Comparison of ENCODE assay signal across 9 cellular contexts in genomic region chr10:6089334-6090219, GRCh38. TPM values are rescaled to one million over a fixed set of nuclear protein-coding genes. Genes with fewer than 3 reads are reported as not detected.
A peak's percentile ranks its signal among the peaks of the same experiment; 100 is the strongest.
DNase-seq lines count a peak whose midpoint lies in the region; ATAC-seq and TF ChIP-seq lines count a peak whose summit lies in the region.
"Had no signal": no experiment of that assay in that cellular context is flagged by ENCODE, and none has a peak within 500 bp of the region (broad histone marks: within the 10 kb centered on the region; RNA-seq: fewer than 3 reads in every experiment).

No MANE protein-coding gene starts in this region.

- H3K36me3 ChIP-seq in psoas muscle (ENCODE audit: insufficient read depth in 1 of 2, low read depth in 1 of 2), result no peaks in the 10 kb centered on the region

- H3K9me3 ChIP-seq in psoas muscle, result no peaks in the 10 kb centered on the region

- peaks cover 53% of the 10 kb centered on the region for H3K4me1 ChIP-seq in psoas muscle

- peak overlapping the region; percentile 88 for H3K27ac Mint-ChIP-seq in activated CD8-positive, alpha-beta T cell treated with anti-CD3 and anti-CD28 coated beads, Interleukin-2, amount 10 ng/mL, durations not matched to agents 7 days and 5 days

- peak overlapping the region; percentile 93 for H3K4me3 ChIP-seq in psoas muscle

- intact Hi-C loops in psoas muscle (cut with DNase I), result loop anchor here (5.0 kb wide), 1 partner anchor 313 kb away; no protein-coding TSS in a partner anchor

- H3K36me3 Mint-ChIP-seq in activated CD8-positive, alpha-beta T cell treated with anti-CD3 and anti-CD28 coated beads, Interleukin-2, amount 10 ng/mL, durations not matched to agents 7 days and 5 days (ENCODE audit: low read depth), result peaks cover 41% of the 10 kb centered on the region

- H3K4me1 Mint-ChIP-seq in activated CD8-positive, alpha-beta T cell treated with anti-CD3 and anti-CD28 coated beads, Interleukin-2, amount 10 ng/mL, durations not matched to agents 7 days and 5 days (ENCODE audit: low read depth), result peaks cover 80% of the 10 kb centered on the region

- no peak for TF ChIP-seq CTCF in psoas muscle (IDR thresholded peaks at IDR 0.05)

- H3K9me3 Mint-ChIP-seq in activated CD8-positive, alpha-beta T cell treated with anti-CD3 and anti-CD28 coated beads, Interleukin-2, amount 10 ng/mL, durations not matched to agents 7 days and 5 days (ENCODE audit: insufficient read depth), result no peaks in the 10 kb centered on the region

- WGBS in psoas muscle, 3 donors, result 1% methylated on average over 40 to 53 of the region's 53 CpGs

- POLR2A ChIA-PET in activated CD8-positive, alpha-beta T cell treated with anti-CD3 and anti-CD28 coated beads, Interleukin-2, amount 10 ng/mL, durations not matched to agents 7 days and 5 days (lab: Charles Lee), result interaction anchor here (0.7 to 2.5 kb wide), 15 partner anchors 16 to 493 kb away, joined by 3 to 16 read pairs (median 4); partner anchors contain the start of genes GDI2 and IL2RA

- peak; percentile 12 for ATAC-seq in GM18870 (IDR thresholded peaks at IDR 0.05; ENCODE audit: unreplicated experiment)
- peak; percentile 25 for ATAC-seq in activated CD8-positive, alpha-beta T cell treated with anti-CD3 and anti-CD28 coated beads, Interleukin-2, amount 10 ng/mL, durations not matched to agents 7 days and 5 days
- peak in 2 of 4 donors; percentile 9 to 11 for ATAC-seq in psoas muscle

- H3K27ac ChIP-seq in psoas muscle, result peak overlapping the region; percentile 91

- H3K4me3 Mint-ChIP-seq in activated CD8-positive, alpha-beta T cell treated with anti-CD3 and anti-CD28 coated beads, Interleukin-2, amount 10 ng/mL, durations not matched to agents 7 days and 5 days, result peak overlapping the region; percentile 98

- no peaks in the 10 kb centered on the region for H3K27me3 ChIP-seq in psoas muscle (ENCODE audit: insufficient read depth in 3 of 3, low read length in 2 of 3)

- peak; percentile 39 for DNase-seq in AG20443 (ENCODE audit: low spot score)
- peak; percentile 38 for DNase-seq in HT-29 (ENCODE audit: low spot score)
- DNase-seq in activated CD8-positive, alpha-beta T cell treated with anti-CD3 and anti-CD28 coated beads, Interleukin-2, amount 10 ng/mL, durations not matched to agents 7 days and 5 days, result peak; percentile 48
- peak; percentile 21 for DNase-seq in germinal center (ENCODE audit: low spot score)
- no peak for DNase-seq in psoas muscle
- DNase-seq in NCI-H1694 (lab: John Stamatoyannopoulos, UW), result no peak
- no peak for DNase-seq in activated gamma-delta T cell (lab: John Stamatoyannopoulos, UW)

- H3K27me3 Mint-ChIP-seq in activated CD8-positive, alpha-beta T cell treated with anti-CD3 and anti-CD28 coated beads, Interleukin-2, amount 10 ng/mL, durations not matched to agents 7 days and 5 days (ENCODE audit: low read depth), result no peaks in the 10 kb centered on the region

- CTCF ChIA-PET in activated CD8-positive, alpha-beta T cell treated with anti-CD3 and anti-CD28 coated beads, Interleukin-2, amount 10 ng/mL, durations not matched to agents 7 days and 5 days (lab: Charles Lee), result interaction anchor here (0.6 to 4.1 kb wide), 23 partner anchors 17 to 316 kb away, joined by 3 to 30 read pairs (median 4); partner anchors contain the start of genes IL2RA and PFKFB3

RNA-seq across cellular contexts. Expression of gene RBM17, which starts 0.7 kb away (rescaled TPM):
- 47.7 and 48.7 TPM in 2 replicates for total RNA-seq in HT-29 (2014; rRNA removed; shearing (Covaris generic))
- 100 to 1,000 TPM; 213 to 217 TPM for total RNA-seq in activated CD8-positive, alpha-beta T cell treated with anti-CD3 and anti-CD28 coated beads, Interleukin-2, amount 10 ng/mL, durations not matched to agents 7 days and 5 days
- 100 to 1,000 TPM in 1 of 4 donors, 10 to 100 TPM in 3; 74.4 to 104 (median 86.5) TPM for total RNA-seq in psoas muscle
- polyA plus RNA-seq in psoas muscle, result 100 to 1,000 TPM in 2 of 3 donors, 10 to 100 TPM in 1; 76.0 to 157 (median 110) TPM

RNA-seq across cellular contexts. Expression of gene IL2RA, which starts 27.4 kb away (rescaled TPM):
- not detected in 2 replicates for total RNA-seq in HT-29 (2014; rRNA removed; shearing (Covaris generic))
- 100 to 1,000 TPM; 174 to 177 TPM for total RNA-seq in activated CD8-positive, alpha-beta T cell treated with anti-CD3 and anti-CD28 coated beads, Interleukin-2, amount 10 ng/mL, durations not matched to agents 7 days and 5 days
- total RNA-seq in psoas muscle, result 1 to 10 TPM in 1 of 4 donors, under 1 TPM in 3; 0.13 to 1.8 (median 0.73) TPM
- under 1 TPM; 0.08 to 0.20 (median 0.12) TPM for polyA plus RNA-seq in psoas muscle
- total RNA-seq: LHCN-M2 had no signal

Comparison
In these comparisons a context has a peak if more than half of its experiments do, and no peak if none do; other contexts are left out.
1. DNase-seq: peak in AG20443 (single experiment), HT-29 (single experiment), activated CD8-positive, alpha-beta T cell treated with anti-CD3 and anti-CD28 coated beads, Interleukin-2, amount 10 ng/mL, durations not matched to agents 7 days and 5 days (single experiment) and germinal center (single experiment); none in psoas muscle (0 of 2), NCI-H1694 (single experiment) and activated gamma-delta T cell (single experiment).
2. RNA of gene IL2RA, which starts 27.4 kb away (total RNA-seq): 174 to 177 TPM in activated CD8-positive, alpha-beta T cell treated with anti-CD3 and anti-CD28 coated beads, Interleukin-2, amount 10 ng/mL, durations not matched to agents 7 days and 5 days; 0.13 to 1.8 TPM in psoas muscle and not detected in HT-29; every median in the first group is over 10 times any median in the second.